Comparison of ENCODE assay signal across 9 cellular contexts in genomic region chrX:153411988-153412574, GRCh38. TPM values are rescaled to one million over a fixed set of nuclear protein-coding genes. Genes with fewer than 3 reads are reported as not detected.
A peak's percentile ranks its signal among the peaks of the same experiment; 100 is the strongest.
DNase-seq lines count a peak whose midpoint lies in the region; ATAC-seq and TF ChIP-seq lines count a peak whose summit lies in the region.
"Had no signal": no experiment of that assay in that cellular context is flagged by ENCODE, and none has a peak within 500 bp of the region (broad histone marks: within the 10 kb centered on the region; RNA-seq: fewer than 3 reads in every experiment).

No MANE protein-coding gene starts in this region.

- H2AFZ ChIP-seq in KMS-11 (ENCODE audit: low read depth), result peak overlapping the region; percentile 86

- POLR2A ChIA-PET in CD8-positive, alpha-beta memory T cell (lab: Charles Lee), result interaction anchor here (0.6 kb wide), 1 partner anchor 301 kb away, joined by 3 read pairs; no protein-coding TSS in a partner anchor

- H3K9ac ChIP-seq in KMS-11, result peak overlapping the region; percentile 35; the same call in 1 of the 2 replicates

- CTCF ChIA-PET in CD8-positive, alpha-beta memory T cell (lab: Charles Lee), result no interaction called here

- no peaks in the 10 kb centered on the region for H4K20me1 ChIP-seq in KMS-11 (ENCODE audit: insufficient read depth)

- no peaks in the 10 kb centered on the region for H3K36me3 Mint-ChIP-seq in CD8-positive, alpha-beta memory T cell
- peaks cover 1% of the 10 kb centered on the region for H3K36me3 Mint-ChIP-seq in central memory CD8-positive, alpha-beta T cell (ENCODE audit: insufficient read depth)
- H3K36me3 Mint-ChIP-seq in natural killer cell treated with Interleukin-12 subunit alpha and Interleukin-12 subunit beta and Interleukin-15 and Interleukin-18, amount 100 ng/mL, for 72 hours, result no peaks in the 10 kb centered on the region

- no peaks in the 10 kb centered on the region for H3K27me3 ChIP-seq in CD8-positive, alpha-beta memory T cell (ENCODE audit: insufficient read depth, low read length, poor library complexity, severe bottlenecking)
- no peaks in the 10 kb centered on the region for H3K27me3 ChIP-seq in KMS-11 (ENCODE audit: insufficient read depth, low read depth)

- peak overlapping the region; percentile 57; the same call in 1 of the 2 replicates for H3K4me2 ChIP-seq in KMS-11

- H3K4me3 Mint-ChIP-seq in CD8-positive, alpha-beta memory T cell, result peak overlapping the region; percentile 65 to 84 (median 76)
- H3K4me3 Mint-ChIP-seq in central memory CD8-positive, alpha-beta T cell, result peak overlapping the region; percentile 71
- peak overlapping the region; percentile 74 for H3K4me3 Mint-ChIP-seq in natural killer cell treated with Interleukin-12 subunit alpha and Interleukin-12 subunit beta and Interleukin-15 and Interleukin-18, amount 100 ng/mL, for 72 hours

- H3K27ac ChIP-seq in CD8-positive, alpha-beta memory T cell (ENCODE audit: low read depth, low read length), result no peak overlapping the region
- no peak overlapping the region for H3K27ac ChIP-seq in KMS-11

- TF ChIP-seq CTCF in KMS-11 (conservative IDR thresholded peaks at IDR 0.05; ENCODE audit: low read depth, low read length), result no peak

- H3K27ac Mint-ChIP-seq in CD8-positive, alpha-beta memory T cell, result peak overlapping the region in 3 of 8 donors; percentile 18 to 87 (median 48)
- no peak overlapping the region for H3K27ac Mint-ChIP-seq in central memory CD8-positive, alpha-beta T cell (ENCODE audit: low read depth)
- no peak overlapping the region for H3K27ac Mint-ChIP-seq in natural killer cell treated with Interleukin-12 subunit alpha and Interleukin-12 subunit beta and Interleukin-15 and Interleukin-18, amount 100 ng/mL, for 72 hours

- peak overlapping the region; percentile 37 for H3K4me3 ChIP-seq in CD8-positive, alpha-beta memory T cell (ENCODE audit: low read length)
- no peak overlapping the region for H3K4me3 ChIP-seq in KMS-11 (IDR thresholded peaks at IDR 0.05; ENCODE audit: insufficient read depth, low read depth, low read length)

- DNase-seq in CD8-positive, alpha-beta memory T cell, result no peak
- no peak for DNase-seq in central memory CD8-positive, alpha-beta T cell (ENCODE audit: low spot score in 2 of 2)
- no peak for DNase-seq in natural killer cell treated with Interleukin-12 subunit alpha and Interleukin-12 subunit beta and Interleukin-15 and Interleukin-18, amount 100 ng/mL, for 72 hours (ENCODE audit: low spot score)
- DNase-seq in SKM-1 treated with dmso at 0.1 percent for 144 hours (lab: John Stamatoyannopoulos, UW; ENCODE audit: unreplicated experiment), result no peak
- DNase-seq: NCI-H446 treated with DMSO at 0.1 percent for 48 hours had no signal

- no peaks in the 10 kb centered on the region for H3K4me1 ChIP-seq in CD8-positive, alpha-beta memory T cell (ENCODE audit: insufficient read depth, low read length)
- peaks cover 5% of the 10 kb centered on the region for H3K4me1 ChIP-seq in KMS-11 (ENCODE audit: low read depth, poor library complexity, severe bottlenecking)

- peaks cover 8 to 15% (median 9%) of the 10 kb centered on the region in 3 donors for H3K4me1 Mint-ChIP-seq in CD8-positive, alpha-beta memory T cell
- H3K4me1 Mint-ChIP-seq in central memory CD8-positive, alpha-beta T cell, result peaks cover 8% of the 10 kb centered on the region
- peaks cover 6 to 9% of the 10 kb centered on the region in 2 donors for H3K4me1 Mint-ChIP-seq in natural killer cell treated with Interleukin-12 subunit alpha and Interleukin-12 subunit beta and Interleukin-15 and Interleukin-18, amount 100 ng/mL, for 72 hours (ENCODE audit: low read depth in 2 of 2)

- H3K79me2 ChIP-seq in KMS-11 (ENCODE audit: insufficient read depth, low read depth), result no peaks in the 10 kb centered on the region

- ATAC-seq in central memory CD8-positive, alpha-beta T cell (replicated peaks; ENCODE audit: extremely low read depth, poor library complexity, severe bottlenecking), result no peak
- no peak for ATAC-seq in natural killer cell treated with Interleukin-12 subunit alpha and Interleukin-12 subunit beta and Interleukin-15 and Interleukin-18, amount 100 ng/mL, for 72 hours
- no peak for ATAC-seq in HG03460 (IDR thresholded peaks at IDR 0.05; ENCODE audit: unreplicated experiment)
- ATAC-seq in GM21526 (IDR thresholded peaks at IDR 0.05; ENCODE audit: low FRiP score, unreplicated experiment), result no peak
- ATAC-seq in GM19467 (IDR thresholded peaks at IDR 0.05; ENCODE audit: unreplicated experiment), result no peak

- no peaks in the 10 kb centered on the region for H3K9me3 ChIP-seq in CD8-positive, alpha-beta memory T cell (ENCODE audit: low read length)

- no peaks in the 10 kb centered on the region for H3K9me3 Mint-ChIP-seq in CD8-positive, alpha-beta memory T cell
- H3K9me3 Mint-ChIP-seq in central memory CD8-positive, alpha-beta T cell, result no peaks in the 10 kb centered on the region
- H3K9me3 Mint-ChIP-seq in natural killer cell treated with Interleukin-12 subunit alpha and Interleukin-12 subunit beta and Interleukin-15 and Interleukin-18, amount 100 ng/mL, for 72 hours, result no peaks in the 10 kb centered on the region

- no peaks in the 10 kb centered on the region for H3K36me3 ChIP-seq in CD8-positive, alpha-beta memory T cell (ENCODE audit: insufficient read depth, low read length)
- no peaks in the 10 kb centered on the region for H3K36me3 ChIP-seq in KMS-11 (ENCODE audit: insufficient read depth)

- peaks cover 3 to 15% of the 10 kb centered on the region in 2 donors for H3K27me3 Mint-ChIP-seq in CD8-positive, alpha-beta memory T cell
- peaks cover 7% of the 10 kb centered on the region for H3K27me3 Mint-ChIP-seq in central memory CD8-positive, alpha-beta T cell
- H3K27me3 Mint-ChIP-seq in natural killer cell treated with Interleukin-12 subunit alpha and Interleukin-12 subunit beta and Interleukin-15 and Interleukin-18, amount 100 ng/mL, for 72 hours, result no peaks in the 10 kb centered on the region

RNA-seq across cellular contexts. Expression of gene ZFP92, which starts 0.8 kb away (rescaled TPM):
- 1 to 10 TPM; 1.7 to 1.9 TPM for total RNA-seq in CD8-positive, alpha-beta memory T cell
- polyA plus RNA-seq in CD8-positive, alpha-beta memory T cell, result 0.41 TPM
- 1 to 10 TPM; 2.1 to 3.3 TPM for total RNA-seq in natural killer cell treated with Interleukin-12 subunit alpha and Interleukin-12 subunit beta and Interleukin-15 and Interleukin-18, amount 100 ng/mL, for 72 hours

RNA-seq across cellular contexts. Expression of gene PNMA6E, which starts 10.9 kb away (rescaled TPM):
- not detected for total RNA-seq in CD8-positive, alpha-beta memory T cell
- polyA plus RNA-seq in CD8-positive, alpha-beta memory T cell, result not detected
- total RNA-seq in natural killer cell treated with Interleukin-12 subunit alpha and Interleukin-12 subunit beta and Interleukin-15 and Interleukin-18, amount 100 ng/mL, for 72 hours, result not detected

RNA-seq across cellular contexts. Expression of gene TREX2, which starts 33.8 kb away (rescaled TPM):
- total RNA-seq in CD8-positive, alpha-beta memory T cell, result 1 to 10 TPM; 1.9 to 2.3 TPM
- 0.77 TPM for polyA plus RNA-seq in CD8-positive, alpha-beta memory T cell
- 1 to 10 TPM; 1.4 to 4.5 TPM for total RNA-seq in natural killer cell treated with Interleukin-12 subunit alpha and Interleukin-12 subunit beta and Interleukin-15 and Interleukin-18, amount 100 ng/mL, for 72 hours

RNA-seq across cellular contexts. Expression of gene HAUS7, which starts 58.3 kb away (rescaled TPM):
- 10 to 100 TPM; 70.2 to 73.8 TPM for total RNA-seq in CD8-positive, alpha-beta memory T cell
- 29.9 TPM for polyA plus RNA-seq in CD8-positive, alpha-beta memory T cell
- 10 to 100 TPM; 39.0 to 70.6 TPM for total RNA-seq in natural killer cell treated with Interleukin-12 subunit alpha and Interleukin-12 subunit beta and Interleukin-15 and Interleukin-18, amount 100 ng/mL, for 72 hours
